ENCODE assay signal across 8 cellular contexts in genomic region chr16:11914210-11914758, GRCh38. TPM values are rescaled to one million over a fixed set of nuclear protein-coding genes. Genes with fewer than 3 reads are reported as not detected.
DNase-seq lines count a peak whose midpoint lies in the region; ATAC-seq and TF ChIP-seq lines count a peak whose summit lies in the region.
"Had no signal": no experiment of that assay in that cellular context is flagged by ENCODE, and none has a peak within 500 bp of the region (broad histone marks: within the 10 kb centered on the region; RNA-seq: fewer than 3 reads in every experiment).

No MANE protein-coding gene starts in this region.

- peaks cover 56% of the 10 kb centered on the region for H3K79me2 ChIP-seq in hepatocyte

- 11% methylated on average over 12 of the region's 12 CpGs for WGBS in hepatocyte (ENCODE audit: low lambda C conversion rate, missing lambda C conversion rate)
- WGBS in spleen, 5 donors, result 2 to 5% (median 4%) methylated on average over 12 of the region's 12 CpGs

- H3K9me3 Mint-ChIP-seq in activated B cell treated with CpG ODN at 0.5 μM for 24 hours, result no peaks in the 10 kb centered on the region

- H3K27me3 Mint-ChIP-seq in activated B cell treated with CpG ODN at 0.5 μM for 24 hours, result no peaks in the 10 kb centered on the region

- ATAC-seq in activated B cell treated with CpG ODN at 0.5 μM for 24 hours (ENCODE audit: low read depth) (no peak), GM18873 (IDR thresholded peaks at IDR 0.05; ENCODE audit: low FRiP score, unreplicated experiment) (no peak)

- H2AFZ ChIP-seq in hepatocyte, result no peak overlapping the region

- peak overlapping the region; percentile 89 for H3K4me3 Mint-ChIP-seq in activated B cell treated with CpG ODN at 0.5 μM for 24 hours

- H4K20me1 ChIP-seq in hepatocyte (ENCODE audit: insufficient read depth, poor library complexity, severe bottlenecking), result peaks cover 52% of the 10 kb centered on the region

- H3K9me3 ChIP-seq in hepatocyte (ENCODE audit: low read depth), result no peaks in the 10 kb centered on the region
- no peaks in the 10 kb centered on the region for H3K9me3 ChIP-seq in spleen

- H3K4me1 ChIP-seq in hepatocyte (ENCODE audit: insufficient read depth) (peaks cover 32% of the 10 kb centered on the region), spleen (peaks cover 24 to 62% (median 56%) of the 10 kb centered on the region in 6 donors)

- H3K27ac ChIP-seq in hepatocyte (peak overlapping the region; percentile 95), spleen (peak overlapping the region; percentile 85 to 99 (median 92))

- H3K4me3 ChIP-seq in HFF-Myc (replicated peaks; ENCODE audit: low read depth, low read length), result peak overlapping the region; percentile 57
- H3K4me3 ChIP-seq in hepatocyte, result peak overlapping the region; percentile 87
- peak overlapping the region; percentile 75 to 99 (median 90) for H3K4me3 ChIP-seq in spleen

- H3K27me3 ChIP-seq in hepatocyte (no peaks in the 10 kb centered on the region), spleen (replicated peaks in 1 of 7) (no peaks in the 10 kb centered on the region)

- H3K36me3 ChIP-seq in hepatocyte (replicated peaks; ENCODE audit: insufficient read depth, low read depth) (no peaks in the 10 kb centered on the region), spleen (no peaks in the 10 kb centered on the region)

- no peak for TF ChIP-seq CTCF in HFF-Myc (IDR thresholded peaks at IDR 0.05; ENCODE audit: low read depth, low read length, missing control alignments)
- TF ChIP-seq CTCF in activated B cell treated with CpG ODN at 0.5 μM for 24 hours (IDR thresholded peaks at IDR 0.05), result no peak
- no peak for TF ChIP-seq CTCF in hepatocyte (IDR thresholded peaks at IDR 0.05; ENCODE audit: poor library complexity)
- no peak for TF ChIP-seq CTCF in spleen (IDR thresholded peaks at IDR 0.05 in 8 of 11, conservative IDR thresholded peaks at IDR 0.05 in 3 of 11)

- intact Hi-C loops in activated B cell treated with CpG ODN at 0.5 μM for 24 hours (cut with micrococcal nuclease), result no loop called here
- intact Hi-C loops in spleen (cut with DNase I; ENCODE audit: low total_unique reads), result no loop called here

- CTCF ChIA-PET in activated B cell treated with CpG ODN at 0.5 μM for 24 hours (lab: Charles Lee), result interaction anchor here (1.1 kb wide), 1 partner anchor 154 kb away, joined by 4 read pairs; no protein-coding TSS in a partner anchor

- peaks cover 15% of the 10 kb centered on the region for H3K36me3 Mint-ChIP-seq in activated B cell treated with CpG ODN at 0.5 μM for 24 hours (ENCODE audit: low read depth)

- peak overlapping the region; percentile 89 for H3K27ac Mint-ChIP-seq in activated B cell treated with CpG ODN at 0.5 μM for 24 hours

- DNase-seq in HFF-Myc (ENCODE audit: extremely low read depth, low read depth) (no peak), activated B cell treated with CpG ODN at 0.5 μM for 24 hours (no peak), hepatocyte (ENCODE audit: low spot score) (no peak), spleen (no peak), HuH-7 (ENCODE audit: low spot score) (no peak), NCI-H2196 (lab: John Stamatoyannopoulos, UW; ENCODE audit: unreplicated experiment) (no peak)

- H3K4me1 Mint-ChIP-seq in activated B cell treated with CpG ODN at 0.5 μM for 24 hours, result peaks cover 46% of the 10 kb centered on the region

- H3K9me2 ChIP-seq in hepatocyte (replicated peaks; ENCODE audit: insufficient read depth), result no peaks in the 10 kb centered on the region

- H3K4me2 ChIP-seq in hepatocyte, result peak overlapping the region; percentile 84

- POLR2A ChIA-PET in activated B cell treated with CpG ODN at 0.5 μM for 24 hours (lab: Charles Lee), result interaction anchor here (0.6 kb wide), 1 partner anchor 68 kb away, joined by 6 read pairs; no protein-coding TSS in a partner anchor

- TF ChIP-seq POLR2A in spleen (IDR thresholded peaks at IDR 0.05), result no peak

RNA-seq across cellular contexts. Expression of gene GSPT1, which starts 1.5 kb away (rescaled TPM):
- total RNA-seq in activated B cell treated with CpG ODN at 0.5 μM for 24 hours, result 99.9 and 101 TPM in 2 replicates
- total RNA-seq in hepatocyte, result 79.2 and 83.8 TPM in 2 replicates
- polyA plus RNA-seq in hepatocyte, result 105 and 109 TPM in 2 replicates
- total RNA-seq in spleen, result 100 to 1,000 TPM in 1 of 7 donors, 10 to 100 TPM in 6; 54.6 to 123 (median 72.7) TPM
- 10 to 100 TPM; 17.1 to 24.7 (median 24.2) TPM for polyA plus RNA-seq in spleen

RNA-seq across cellular contexts. Expression of gene NPIPB2, which starts 27.6 kb away (rescaled TPM):
- total RNA-seq in activated B cell treated with CpG ODN at 0.5 μM for 24 hours (13.8 and 18.7 TPM in 2 replicates), hepatocyte (5.5 and 5.8 TPM in 2 replicates), spleen (10 to 100 TPM in 5 of 7 donors, 1 to 10 TPM in 2; 5.7 to 23.7 (median 13.5) TPM)
- polyA plus RNA-seq in hepatocyte (12.2 and 15.4 TPM in 2 replicates), spleen (1 to 10 TPM; 4.0 to 6.1 (median 5.1) TPM)

RNA-seq across cellular contexts. Expression of gene TNFRSF17, which starts 50.7 kb away (rescaled TPM):
- total RNA-seq in activated B cell treated with CpG ODN at 0.5 μM for 24 hours (6.9 and 8.0 TPM in 2 replicates), hepatocyte (not detected in 2 replicates), spleen (10 to 100 TPM in 2 of 7 donors, 1 to 10 TPM in 5; 4.8 to 20.1 (median 7.5) TPM)
- polyA plus RNA-seq in hepatocyte (not detected in 2 replicates), spleen (10 to 100 TPM in 2 of 3 donors, 1 to 10 TPM in 1; 9.5 to 15.1 (median 14.7) TPM)
- total RNA-seq: pulmonary artery endothelial cell had no signal
